ENCODE assay signal across 13 cellular contexts in the genomic region with DNA sequence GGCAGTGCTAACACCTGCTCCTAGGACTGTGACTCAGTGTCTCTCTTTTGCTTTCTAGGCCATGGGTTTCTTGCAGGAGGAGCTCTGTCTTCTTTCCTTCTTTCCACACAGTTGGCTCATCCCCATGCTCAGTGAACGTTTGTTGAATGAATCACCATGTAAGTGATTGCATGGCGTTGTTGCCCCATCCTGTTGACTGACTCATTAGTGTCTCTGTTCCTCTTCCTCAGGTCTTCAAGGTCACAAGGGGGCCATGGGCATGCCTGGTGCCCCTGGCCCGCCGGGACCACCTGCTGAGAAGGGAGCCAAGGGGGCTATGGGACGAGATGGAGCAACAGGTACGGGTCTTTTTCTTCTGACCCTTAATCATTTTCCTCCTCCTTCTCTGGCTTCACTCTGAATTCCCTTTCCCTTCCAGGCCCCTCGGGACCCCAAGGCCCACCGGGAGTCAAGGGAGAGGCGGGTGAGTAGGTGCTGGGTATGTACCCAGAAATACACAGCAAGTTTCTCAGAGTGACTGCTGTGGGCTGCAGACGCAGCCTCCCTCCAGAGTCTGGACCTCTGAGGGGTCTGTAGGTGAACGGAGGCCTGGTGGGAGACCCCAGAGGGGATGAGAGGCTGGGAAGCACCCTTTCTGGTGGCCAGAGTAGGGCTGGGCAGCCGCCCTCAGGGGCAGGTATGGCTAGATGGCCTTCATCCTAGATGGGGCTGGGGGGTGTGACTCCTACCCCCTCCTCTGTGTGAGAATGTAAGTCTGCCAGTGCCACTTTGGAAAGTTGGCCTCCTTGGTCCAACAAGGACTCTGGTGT. TPM values are rescaled to one million over a fixed set of nuclear protein-coding genes. Genes with fewer than 3 reads are reported as not detected.
DNase-seq lines count a peak whose midpoint lies in the region; ATAC-seq, FAIRE-seq and TF ChIP-seq lines count a peak whose summit lies in the region.
"Had no signal": no experiment of that assay in that cellular context is flagged by ENCODE, and none has a peak within 500 bp of the region (broad histone marks: within the 10 kb centered on the region; RNA-seq: fewer than 3 reads in every experiment).

No MANE protein-coding gene starts in this region.

- POLR2A ChIA-PET in GM10248 (lab: Yijun Ruan, JAX), result no interaction called here
- POLR2A ChIA-PET in PC-3 (lab: Charles Lee; ENCODE audit: unreplicated experiment), result no interaction called here
- POLR2A ChIA-PET in activated CD8-positive, alpha-beta T cell treated with anti-CD3 and anti-CD28 coated beads for 36 hours (lab: Charles Lee), result no interaction called here

- no TSS peak for BruUV-seq in PC-3 (replicated peaks; lab: Mats Ljungman, UMichigan)

- H3K27ac Mint-ChIP-seq in activated CD8-positive, alpha-beta T cell treated with anti-CD3 and anti-CD28 coated beads for 36 hours, result no peak overlapping the region
- no peak overlapping the region for H3K27ac Mint-ChIP-seq in H9
- H3K27ac Mint-ChIP-seq: activated CD4-positive, alpha-beta T cell treated with anti-CD3 and anti-CD28 coated beads for 36 hours; activated naive CD4-positive, alpha-beta T cell treated with anti-CD3 and anti-CD28 coated beads for 36 hours; progenitor cell of endocrine pancreas had no signal

- H3K4me1 ChIP-seq in PC-3 (ENCODE audit: insufficient read depth, low read length) (peaks cover 33% of the 10 kb centered on the region), H9 (ENCODE audit: insufficient read depth, low read length) (no peaks in the 10 kb centered on the region)
- H3K4me1 ChIP-seq: SJSA1 had no signal

- H3K9me3 Mint-ChIP-seq in activated CD8-positive, alpha-beta T cell treated with anti-CD3 and anti-CD28 coated beads for 36 hours, result peaks cover 3% of the 10 kb centered on the region
- peaks cover 3 to 11% of the 10 kb centered on the region in 2 experiments; a peak in 3 of 5 replicates for H3K9me3 Mint-ChIP-seq in H9

- no peaks in the 10 kb centered on the region for H3F3A ChIP-seq in PC-3 (ENCODE audit: low read length, unreplicated experiment)

- H2AFZ ChIP-seq in PC-3 (ENCODE audit: low read length), result no peak overlapping the region
- H2AFZ ChIP-seq in H9 (ENCODE audit: low read length), result no peak overlapping the region

- ATAC-seq in PC-3, result no peak
- no peak for ATAC-seq in activated CD8-positive, alpha-beta T cell treated with anti-CD3 and anti-CD28 coated beads for 36 hours
- ATAC-seq: activated CD4-positive, alpha-beta T cell treated with anti-CD3 and anti-CD28 coated beads for 36 hours had no signal

- H3K23ac ChIP-seq in H9 (ENCODE audit: insufficient read length, low read depth, low read length), result no peak overlapping the region

- H3K79me1 ChIP-seq in H9 (ENCODE audit: insufficient read depth, low read depth, low read length, poor library complexity, severe bottlenecking), result no peaks in the 10 kb centered on the region

- no peak for FAIRE-seq in D721Med (lab: Jason Lieb, UNC)
- FAIRE-seq: G401.6 had no signal

- peak overlapping the region; percentile 53 for H3K4me2 ChIP-seq in PC-3 (ENCODE audit: low read length)
- no peak overlapping the region for H3K4me2 ChIP-seq in H9 (ENCODE audit: insufficient read depth, insufficient read length, low read length)

- no peak overlapping the region for H4K91ac ChIP-seq in H9 (ENCODE audit: insufficient read length, low read depth, low read length)

- no peak overlapping the region for H3T11ph ChIP-seq in H9 (ENCODE audit: low read length)

- H3K27me3 Mint-ChIP-seq in activated CD8-positive, alpha-beta T cell treated with anti-CD3 and anti-CD28 coated beads for 36 hours, result peaks cover 7% of the 10 kb centered on the region
- peaks cover 84% of the 10 kb centered on the region for H3K27me3 Mint-ChIP-seq in H9 (ENCODE audit: low read depth)

- H3K9me3 ChIP-seq in PC-3 (ENCODE audit: low read length) (no peaks in the 10 kb centered on the region), H9 (ENCODE audit: control insufficient read depth, low read depth, low read length) (no peaks in the 10 kb centered on the region)
- H3K9me3 ChIP-seq: SJSA1 had no signal

- H2BK15ac ChIP-seq in H9 (ENCODE audit: low read depth, low read length), result no peak overlapping the region

- H3K56ac ChIP-seq in H9 (ENCODE audit: insufficient read length, low read depth, low read length), result no peak overlapping the region

- no peaks in the 10 kb centered on the region for H3K4me1 Mint-ChIP-seq in activated CD8-positive, alpha-beta T cell treated with anti-CD3 and anti-CD28 coated beads for 36 hours (ENCODE audit: low read depth)
- peaks cover 6 to 7% of the 10 kb centered on the region in 2 experiments for H3K4me1 Mint-ChIP-seq in H9
- H3K4me1 Mint-ChIP-seq: activated CD4-positive, alpha-beta T cell treated with anti-CD3 and anti-CD28 coated beads for 36 hours had no signal

- H3K4me3 ChIP-seq in PC-3 (ENCODE audit: low read length) (no peak overlapping the region), fibroblast of pulmonary artery (replicated peaks; ENCODE audit: low read depth, low read length) (no peak overlapping the region)
- H3K4me3 ChIP-seq: SJSA1 had no signal

- WGBS in H9 (ENCODE audit: extremely low coverage, insufficient read length, low lambda C conversion rate), result no CpG with 5 or more reads among the region's 12 CpGs

- no peak overlapping the region for H2AK5ac ChIP-seq in H9 (ENCODE audit: insufficient read length, low read length)

- no peaks in the 10 kb centered on the region for H3K9me2 ChIP-seq in PC-3 (replicated peaks; ENCODE audit: low read length)

- H3K79me2 ChIP-seq in PC-3 (ENCODE audit: low read length), result no peaks in the 10 kb centered on the region
- no peaks in the 10 kb centered on the region for H3K79me2 ChIP-seq in H9 (ENCODE audit: insufficient read depth, low read length)

- no peak overlapping the region for H3K18ac ChIP-seq in H9 (ENCODE audit: insufficient read length, low read depth, low read length)

- H3K27me3 ChIP-seq in PC-3 (ENCODE audit: low read length) (no peaks in the 10 kb centered on the region), H9 (ENCODE audit: insufficient read depth, low read length) (no peaks in the 10 kb centered on the region; the same call in 1 of the 2 replicates)
- H3K27me3 ChIP-seq: SJSA1 had no signal

- H4K8ac ChIP-seq in H9 (replicated peaks; ENCODE audit: insufficient read length, low read depth, low read length), result no peak overlapping the region

- H3K4ac ChIP-seq in H9 (ENCODE audit: low read depth, low read length), result no peak overlapping the region

- no peak overlapping the region for H2BK12ac ChIP-seq in H9 (ENCODE audit: insufficient read length, low read depth, low read length)

- no peak overlapping the region for H2BK5ac ChIP-seq in H9 (ENCODE audit: insufficient read length, low read length)

- DNase-seq in GM10248 (ENCODE audit: extremely low spot score), result peak; percentile 5
- peak; percentile 80 for DNase-seq in PC-3
- DNase-seq in fibroblast of pulmonary artery (ENCODE audit: low read depth), result peak; percentile 47
- DNase-seq in renal cortical epithelial cell (ENCODE audit: low read depth), result peak; percentile 77
- no peak for DNase-seq in OCI-M2 (lab: John Stamatoyannopoulos, UW; ENCODE audit: unreplicated experiment)
- DNase-seq in activated CD8-positive, alpha-beta T cell treated with anti-CD3 and anti-CD28 coated beads for 36 hours, result no peak
- no peak for DNase-seq in D721Med (ENCODE audit: insufficient read length, low spot score)
- DNase-seq in H9, result no peak
- DNase-seq: activated CD4-positive, alpha-beta T cell treated with anti-CD3 and anti-CD28 coated beads for 36 hours; activated naive CD4-positive, alpha-beta T cell treated with anti-CD3 and anti-CD28 coated beads for 36 hours had no signal

- no peaks in the 10 kb centered on the region for H3K36me3 Mint-ChIP-seq in activated CD8-positive, alpha-beta T cell treated with anti-CD3 and anti-CD28 coated beads for 36 hours (ENCODE audit: low read depth)
- no peaks in the 10 kb centered on the region for H3K36me3 Mint-ChIP-seq in H9 (ENCODE audit: insufficient read depth in 1 of 3, low read depth in 3 of 3)

- no peak overlapping the region for H3K4me3 Mint-ChIP-seq in activated CD8-positive, alpha-beta T cell treated with anti-CD3 and anti-CD28 coated beads for 36 hours
- no peak overlapping the region for H3K4me3 Mint-ChIP-seq in H9
- H3K4me3 Mint-ChIP-seq: activated CD4-positive, alpha-beta T cell treated with anti-CD3 and anti-CD28 coated beads for 36 hours; activated naive CD4-positive, alpha-beta T cell treated with anti-CD3 and anti-CD28 coated beads for 36 hours had no signal

- H3K9ac ChIP-seq in PC-3 (ENCODE audit: low read length), result no peak overlapping the region
- H3K9ac ChIP-seq in H9 (ENCODE audit: extremely low read depth, insufficient read length, low read length), result no peak overlapping the region

- CTCF ChIA-PET in GM10248 (lab: Yijun Ruan, JAX), result no interaction called here
- CTCF ChIA-PET in PC-3 (lab: Charles Lee), result no interaction called here
- CTCF ChIA-PET in activated CD8-positive, alpha-beta T cell treated with anti-CD3 and anti-CD28 coated beads for 36 hours (lab: Charles Lee), result no interaction called here

- H4K20me1 ChIP-seq in PC-3 (ENCODE audit: low read length) (no peaks in the 10 kb centered on the region), H9 (ENCODE audit: control insufficient read depth, insufficient read depth, insufficient read length) (no peaks in the 10 kb centered on the region)

- H2BK20ac ChIP-seq in H9 (ENCODE audit: low read depth, low read length, poor library complexity, severe bottlenecking), result no peak overlapping the region

- H3K14ac ChIP-seq in H9 (ENCODE audit: insufficient read depth, low read length), result no peak overlapping the region

- H3K23me2 ChIP-seq in H9 (ENCODE audit: insufficient read length, low read depth, low read length, poor library complexity, severe bottlenecking), result no peaks in the 10 kb centered on the region

- no peaks in the 10 kb centered on the region for H3K36me3 ChIP-seq in PC-3 (ENCODE audit: low read depth, low read length)
- H3K36me3 ChIP-seq: SJSA1 had no signal

- intact Hi-C loops in PC-3 (cut with micrococcal nuclease), result no loop called here
- intact Hi-C loops in activated CD8-positive, alpha-beta T cell treated with anti-CD3 and anti-CD28 coated beads for 36 hours (cut with micrococcal nuclease), result no loop called here

- no peak overlapping the region for H2BK120ac ChIP-seq in H9 (ENCODE audit: low read depth, low read length, poor library complexity, severe bottlenecking)

- H3K27ac ChIP-seq in PC-3 (ENCODE audit: low read length) (peak overlapping the region; percentile 62; the same call in 1 of the 2 replicates), H9 (ENCODE audit: insufficient read length, low read depth, low read length) (no peak overlapping the region)
- H3K27ac ChIP-seq: SJSA1 had no signal

- no peak for TF ChIP-seq CTCF in GM10248 (IDR thresholded peaks at IDR 0.05; ENCODE audit: control extremely low read depth, extremely low read depth, low read depth, missing control alignments)
- TF ChIP-seq CTCF in PC-3 (conservative IDR thresholded peaks at IDR 0.05; ENCODE audit: low read depth, low read length), result no peak
- no peak for TF ChIP-seq CTCF in fibroblast of pulmonary artery (IDR thresholded peaks at IDR 0.05; ENCODE audit: low read length, missing control alignments)
- no peak for TF ChIP-seq CTCF in activated CD8-positive, alpha-beta T cell treated with anti-CD3 and anti-CD28 coated beads for 36 hours (IDR thresholded peaks at IDR 0.05)
- no peak for TF ChIP-seq CTCF in D721Med (IDR thresholded peaks at IDR 0.05; ENCODE audit: insufficient read depth, missing control alignments)
- TF ChIP-seq CTCF in H9 (conservative IDR thresholded peaks at IDR 0.05), result no peak

- no peak overlapping the region for H4K5ac ChIP-seq in H9 (ENCODE audit: insufficient read length, low read depth, low read length)

RNA-seq across cellular contexts. Expression of a gene that starts 32.3 kb away (rescaled TPM):
- total RNA-seq in PC-3 (2014; rRNA removed) (not detected in 2 replicates), renal cortical epithelial cell (0.17 TPM in 1 of 2 replicates, not detected in the other), H9 (2021) (not detected in 2 replicates)
- not detected for total RNA-seq in activated CD8-positive, alpha-beta T cell treated with anti-CD3 and anti-CD28 coated beads for 36 hours
- total RNA-seq: activated CD4-positive, alpha-beta T cell treated with anti-CD3 and anti-CD28 coated beads for 36 hours; activated naive CD4-positive, alpha-beta T cell treated with anti-CD3 and anti-CD28 coated beads for 36 hours; progenitor cell of endocrine pancreas; SJSA1 had no signal

Comparison
In these comparisons a context has a peak if more than half of its experiments do, and no peak if none do; other contexts are left out.
1. DNase-seq: peak in GM10248 (single experiment), PC-3 (single experiment), fibroblast of pulmonary artery (single experiment) and renal cortical epithelial cell (single experiment); none in OCI-M2 (single experiment), activated CD8-positive, alpha-beta T cell treated with anti-CD3 and anti-CD28 coated beads for 36 hours (single experiment), D721Med (single experiment) and H9 (single experiment).